ENCODE assay signal across 8 cellular contexts in genomic region chr16:1125471-1125870, GRCh38. TPM values are rescaled to one million over a fixed set of nuclear protein-coding genes. Genes with fewer than 3 reads are reported as not detected.
DNase-seq lines count a peak whose midpoint lies in the region; ATAC-seq and TF ChIP-seq lines count a peak whose summit lies in the region.

No MANE protein-coding gene starts in this region.

- TF ChIP-seq EP300 in ovary (IDR thresholded peaks at IDR 0.05), result no peak

- no peak overlapping the region for H3K27ac ChIP-seq in ovary

- H3K4me3 ChIP-seq in ovary, result no peak overlapping the region

- intact Hi-C loops in ovary (cut with DNase I), result no loop called here

- no peaks in the 10 kb centered on the region for H3K27me3 Mint-ChIP-seq in activated naive CD8-positive, alpha-beta T cell treated with anti-CD3 and anti-CD28 coated beads, Interleukin-2, amount 50 U/mL, for 24 hours

- no peaks in the 10 kb centered on the region for H3K4me1 ChIP-seq in ovary (ENCODE audit: insufficient read depth)

- no peaks in the 10 kb centered on the region for H3K27me3 ChIP-seq in ovary

- no peaks in the 10 kb centered on the region for H3K4me1 Mint-ChIP-seq in activated naive CD8-positive, alpha-beta T cell treated with anti-CD3 and anti-CD28 coated beads, Interleukin-2, amount 50 U/mL, for 24 hours

- no peaks in the 10 kb centered on the region for H3K9me3 ChIP-seq in ovary

- H3K9me3 Mint-ChIP-seq in activated naive CD8-positive, alpha-beta T cell treated with anti-CD3 and anti-CD28 coated beads, Interleukin-2, amount 50 U/mL, for 24 hours, result no peaks in the 10 kb centered on the region

- no peak overlapping the region for H3K4me3 Mint-ChIP-seq in activated naive CD8-positive, alpha-beta T cell treated with anti-CD3 and anti-CD28 coated beads, Interleukin-2, amount 50 U/mL, for 24 hours

- peak; percentile 29 for ATAC-seq in activated naive CD8-positive, alpha-beta T cell treated with anti-CD3 and anti-CD28 coated beads, Interleukin-2, amount 50 U/mL, for 24 hours
- no peak for ATAC-seq in omental fat pad (ENCODE audit: low FRiP score)

- no peaks in the 10 kb centered on the region for H3K36me3 Mint-ChIP-seq in activated naive CD8-positive, alpha-beta T cell treated with anti-CD3 and anti-CD28 coated beads, Interleukin-2, amount 50 U/mL, for 24 hours (ENCODE audit: low read depth)

- 3 to 11% (median 4%) methylated on average over 10 to 18 of the region's 18 CpGs for WGBS in ovary, 3 donors

- no peak for TF ChIP-seq CTCF in ovary (IDR thresholded peaks at IDR 0.05)
- no peak for TF ChIP-seq CTCF in omental fat pad (IDR thresholded peaks at IDR 0.05)
- TF ChIP-seq CTCF in GM20000 (IDR thresholded peaks at IDR 0.05; ENCODE audit: extremely low read depth, missing control alignments), result no peak

- DNase-seq in DMS153 treated with DMSO at 0.1 percent for 48 hours (lab: John Stamatoyannopoulos, UW; ENCODE audit: unreplicated experiment), result peak; percentile 63
- DNase-seq in NCI-H1092 treated with DMSO at 0.1 percent for 48 hours (lab: John Stamatoyannopoulos, UW), result peak; percentile 11
- peak; percentile 34 for DNase-seq in activated naive CD8-positive, alpha-beta T cell treated with anti-CD3 and anti-CD28 coated beads, Interleukin-2, amount 50 U/mL, for 24 hours
- peak in 3 of 5 donors; percentile 61 to 69 (median 65) for DNase-seq in ovary
- DNase-seq in omental fat pad (ENCODE audit: low spot score), result no peak
- DNase-seq in activated CD8-positive, alpha-beta memory T cell treated with anti-CD3 and anti-CD28 coated beads for 24 hours, result no peak
- DNase-seq in GM20000 (ENCODE audit: low spot score), result no peak
- DNase-seq in iPS-NIHi7 (ENCODE audit: extremely low spot score), result no peak

- no peak for TF ChIP-seq POLR2A in ovary (IDR thresholded peaks at IDR 0.05)

- H3K27ac Mint-ChIP-seq in activated naive CD8-positive, alpha-beta T cell treated with anti-CD3 and anti-CD28 coated beads, Interleukin-2, amount 50 U/mL, for 24 hours, result no peak overlapping the region

- no peaks in the 10 kb centered on the region for H3K36me3 ChIP-seq in ovary

RNA-seq across cellular contexts. Expression of gene CACNA1H, which starts 27.4 kb away (rescaled TPM):
- total RNA-seq in ovary (100 to 1,000 TPM in 5 of 7 donors, 10 to 100 TPM in 2; 36.5 to 217 (median 120) TPM), omental fat pad (10 to 100 TPM in 2 of 4 donors, 1 to 10 TPM in 2; 1.8 to 13.6 (median 10.2) TPM)
- 10 to 100 TPM in 1 of 2 donors, 1 to 10 TPM in 1; 7.3 to 80.4 TPM for polyA plus RNA-seq in ovary

RNA-seq across cellular contexts. Expression of gene C1QTNF8, which starts 29.4 kb away (rescaled TPM):
- total RNA-seq in ovary (under 1 TPM in 1 of 7 donors, not detected in 6; 0.80 TPM), omental fat pad (not detected)
- polyA plus RNA-seq in ovary, result not detected

RNA-seq across cellular contexts. Expression of gene SSTR5, which starts 52.9 kb away (rescaled TPM):
- total RNA-seq in ovary, result not detected
- polyA plus RNA-seq in ovary, result not detected
- under 1 TPM in 1 of 4 donors, not detected in 3; 0.37 TPM for total RNA-seq in omental fat pad

Comparison
In these comparisons a context has a peak if more than half of its experiments do, and no peak if none do; other contexts are left out.
1. DNase-seq: peak in DMS153 treated with DMSO at 0.1 percent for 48 hours (single experiment), NCI-H1092 treated with DMSO at 0.1 percent for 48 hours (single experiment), activated naive CD8-positive, alpha-beta T cell treated with anti-CD3 and anti-CD28 coated beads, Interleukin-2, amount 50 U/mL, for 24 hours (single experiment) and ovary (3 of 5); none in omental fat pad (single experiment), activated CD8-positive, alpha-beta memory T cell treated with anti-CD3 and anti-CD28 coated beads for 24 hours (single experiment), GM20000 (single experiment) and iPS-NIHi7 (single experiment).